In the genomic region with DNA sequence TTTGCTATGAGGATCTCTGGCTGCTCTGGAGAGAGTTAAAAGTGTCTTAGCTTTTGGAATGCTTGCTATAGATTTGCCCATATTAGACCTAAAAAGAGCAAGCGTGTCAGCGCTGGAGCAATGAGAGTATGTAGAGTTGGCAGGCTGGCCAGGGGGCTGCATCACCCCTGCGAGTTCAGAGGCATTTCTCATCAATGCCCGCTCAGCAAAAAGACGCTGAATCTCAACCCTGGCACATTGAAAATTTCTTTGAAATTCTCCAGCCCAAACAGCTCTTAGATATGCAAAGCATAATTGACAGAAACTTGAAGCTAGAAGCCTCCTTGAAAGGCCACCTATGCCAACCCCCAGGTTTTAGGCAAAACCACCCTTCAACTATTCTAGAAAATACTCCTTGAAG, we compare ENCODE assay signal across 21 cellular contexts.
"Had no signal": no experiment of that assay in that cellular context is flagged by ENCODE, and none has a peak within 500 bp of the region (broad histone marks: within the 10 kb centered on the region; RNA-seq: fewer than 3 reads in every experiment).

No MANE protein-coding gene starts in this region.

- H3K36me3 ChIP-seq: breast epithelium, esophagus squamous epithelium, gastrocnemius medialis, left ventricle myocardium inferior, upper lobe of left lung had no signal

- DNase-seq: activated B cell treated with CpG ODN at 0.5 μM for 24 hours; activated CD4-positive, alpha-beta T cell treated with anti-CD3 and anti-CD28 coated beads for 36 hours; activated CD4-positive, alpha-beta T cell treated with anti-CD3 and anti-CD28 coated beads, Interleukin-2, amount 50 U/mL, for 48 hours; activated CD8-positive, alpha-beta memory T cell treated with anti-CD3 and anti-CD28 coated beads, Interleukin-2, amount 50 U/mL, for 48 hours; activated naive CD4-positive, alpha-beta T cell treated with Interleukin-2 at 50 U/mL for 16 hours; activated naive CD8-positive, alpha-beta T cell treated with anti-CD3 and anti-CD28 coated beads for 36 hours; activated T-cell treated with anti-CD3 and anti-CD28 coated beads, Interleukin-2, amount 50 U/mL, for 4 hours; dorsolateral prefrontal cortex; esophagus squamous epithelium; hypothalamus; left ventricle myocardium inferior; midbrain; stimulated activated CD4-positive, alpha-beta T cell treated with anti-CD3 and anti-CD28 coated beads, Interleukin-12 subunit alpha, Interleukin-12 subunit beta, amount 100 ng/mL, for 4 hours; T-helper 9 cell had no signal

- H3K4me1 ChIP-seq: breast epithelium, gastrocnemius medialis, left ventricle myocardium inferior, upper lobe of left lung had no signal

- H3K4me1 Mint-ChIP-seq: activated B cell treated with CpG ODN at 0.5 μM for 24 hours; activated CD4-positive, alpha-beta T cell treated with anti-CD3 and anti-CD28 coated beads for 36 hours; activated naive CD8-positive, alpha-beta T cell treated with anti-CD3 and anti-CD28 coated beads for 36 hours; central memory CD8-positive, alpha-beta T cell; stimulated activated memory B cell treated with anti-CD40 and anti-IgM and Interleukin-4, amounts not matched to agents 10 μg/mL and 1 μg/mL and 100 μg/mL, for 72 hours had no signal

- ATAC-seq: activated CD4-positive, alpha-beta T cell treated with anti-CD3 and anti-CD28 coated beads for 36 hours; activated T-cell treated with anti-CD3 and anti-CD28 coated beads, Interleukin-2, amount 50 U/mL, for 4 hours; gastrocnemius medialis; right cardiac atrium; stimulated activated memory B cell treated with anti-CD40 and anti-IgM and Interleukin-4, amounts not matched to agents 10 μg/mL and 1 μg/mL and 100 μg/mL, for 72 hours had no signal

- H3K27ac Mint-ChIP-seq: activated B cell treated with CpG ODN at 0.5 μM for 24 hours; activated CD4-positive, alpha-beta T cell treated with anti-CD3 and anti-CD28 coated beads for 36 hours; activated naive CD8-positive, alpha-beta T cell treated with anti-CD3 and anti-CD28 coated beads for 36 hours; activated T-helper 2 cell treated with anti-CD3 and anti-CD28 coated beads, Interferon-gamma antibody, Interleukin-2, Interleukin-4, amounts not matched to agents 10 μg/mL and 5 μg/mL and 100 μg/mL, durations not matched to agents 14 hours and 24 hours and 36 hours; stimulated activated memory B cell treated with anti-CD40 and anti-IgM and Interleukin-4, amounts not matched to agents 10 μg/mL and 1 μg/mL and 100 μg/mL, for 72 hours had no signal

- H3K36me3 Mint-ChIP-seq: activated naive CD8-positive, alpha-beta T cell treated with anti-CD3 and anti-CD28 coated beads for 36 hours; stimulated activated memory B cell treated with anti-CD40 and anti-IgM and Interleukin-4, amounts not matched to agents 10 μg/mL and 1 μg/mL and 100 μg/mL, for 72 hours had no signal

- H3K9me3 Mint-ChIP-seq: activated B cell treated with CpG ODN at 0.5 μM for 24 hours; activated naive CD8-positive, alpha-beta T cell treated with anti-CD3 and anti-CD28 coated beads for 36 hours; activated T-cell treated with anti-CD3 and anti-CD28 coated beads, Interleukin-2, amount 50 U/mL, for 4 hours; activated T-helper 2 cell treated with anti-CD3 and anti-CD28 coated beads, Interferon-gamma antibody, Interleukin-2, Interleukin-4, amounts not matched to agents 10 μg/mL and 5 μg/mL and 100 μg/mL, durations not matched to agents 14 hours and 24 hours and 36 hours; central memory CD8-positive, alpha-beta T cell had no signal

- H3K4me3 Mint-ChIP-seq: activated B cell treated with CpG ODN at 0.5 μM for 24 hours; activated CD4-positive, alpha-beta T cell treated with anti-CD3 and anti-CD28 coated beads for 36 hours; activated naive CD8-positive, alpha-beta T cell treated with anti-CD3 and anti-CD28 coated beads for 36 hours; activated T-cell treated with anti-CD3 and anti-CD28 coated beads, Interleukin-2, amount 50 U/mL, for 4 hours; central memory CD8-positive, alpha-beta T cell; stimulated activated memory B cell treated with anti-CD40 and anti-IgM and Interleukin-4, amounts not matched to agents 10 μg/mL and 1 μg/mL and 100 μg/mL, for 72 hours had no signal

- H3K27ac ChIP-seq: dorsolateral prefrontal cortex, left ventricle myocardium inferior had no signal

- H3K9me3 ChIP-seq: breast epithelium, esophagus squamous epithelium, gastrocnemius medialis, left ventricle myocardium inferior, upper lobe of left lung had no signal

- H3K27me3 ChIP-seq: breast epithelium, gastrocnemius medialis, upper lobe of left lung had no signal

- H3K4me3 ChIP-seq: breast epithelium, dorsolateral prefrontal cortex, esophagus squamous epithelium, gastrocnemius medialis, left ventricle myocardium inferior, upper lobe of left lung had no signal
